Comparison of ENCODE assay signal across 10 cellular contexts in genomic region chr1:93980320-93980744, GRCh38.
DNase-seq lines count a peak whose midpoint lies in the region; ATAC-seq and TF ChIP-seq lines count a peak whose summit lies in the region.
"Had no signal": no experiment of that assay in that cellular context is flagged by ENCODE, and none has a peak within 500 bp of the region (broad histone marks: within the 10 kb centered on the region; RNA-seq: fewer than 3 reads in every experiment).

No MANE protein-coding gene starts in this region.

- no peak overlapping the region for H2AK5ac ChIP-seq in mesendoderm (ENCODE audit: low read length)

- H3K79me2 ChIP-seq in mesendoderm (ENCODE audit: control insufficient read depth, insufficient read depth, low read length) = no peaks in the 10 kb centered on the region

- in situ Hi-C loops in astrocyte of the spinal cord (cut with HindIII; ENCODE audit: low sequenced_read_pairs) = no loop called here

- no peaks in the 10 kb centered on the region for H3K4me1 ChIP-seq in mesendoderm (ENCODE audit: control insufficient read depth, low read depth, low read length)

- H3K36me3 Mint-ChIP-seq in activated naive CD4-positive, alpha-beta T cell treated with anti-CD3 and anti-CD28 coated beads, Interleukin-2, amount 50 U/mL, for 72 hours = no peaks in the 10 kb centered on the region
- H3K36me3 Mint-ChIP-seq: stimulated activated memory B cell treated with anti-CD40 and anti-IgM and Interleukin-4, amounts not matched to agents 10 μg/mL and 1 μg/mL and 100 μg/mL, for 72 hours had no signal

- peak; percentile 29 for DNase-seq in Jurkat, Clone E6-1 (ENCODE audit: low read depth, low spot score)
- DNase-seq in astrocyte of the spinal cord (ENCODE audit: low read depth, low spot score) = no peak
- DNase-seq in mesendoderm = peak; percentile 77
- no peak for DNase-seq in stimulated activated CD4-positive, alpha-beta T cell treated with anti-CD3 and anti-CD28 coated beads, Interleukin-2, amount 100 ng/mL, for 48 hours
- no peak for DNase-seq in activated CD4-positive, alpha-beta T cell treated with anti-CD3 and anti-CD28 coated beads for 1 hour
- no peak for DNase-seq in activated naive CD4-positive, alpha-beta T cell treated with anti-CD3 and anti-CD28 coated beads, Interleukin-2, amount 50 U/mL, for 72 hours (ENCODE audit: low spot score in 2 of 2)
- DNase-seq in NOMO-1 (lab: John Stamatoyannopoulos, UW; ENCODE audit: unreplicated experiment in 2 of 2) = no peak

- H2BK120ac ChIP-seq in mesendoderm (ENCODE audit: low read depth, low read length) = no peak overlapping the region

- no peak overlapping the region for H3K4ac ChIP-seq in mesendoderm (ENCODE audit: low read depth, low read length)

- no peak for ATAC-seq in activated naive CD4-positive, alpha-beta T cell treated with anti-CD3 and anti-CD28 coated beads, Interleukin-2, amount 50 U/mL, for 72 hours
- ATAC-seq: stimulated activated memory B cell treated with anti-CD40 and anti-IgM and Interleukin-4, amounts not matched to agents 10 μg/mL and 1 μg/mL and 100 μg/mL, for 72 hours had no signal

- no peaks in the 10 kb centered on the region for H3K79me1 ChIP-seq in mesendoderm (ENCODE audit: low read length)

- no peak overlapping the region for H3K23ac ChIP-seq in mesendoderm (ENCODE audit: low read length)

- no peaks in the 10 kb centered on the region for H3K27me3 ChIP-seq in mesendoderm (ENCODE audit: insufficient read depth, low read length, poor library complexity)

- H3K36me3 ChIP-seq in mesendoderm (ENCODE audit: control insufficient read depth, insufficient read depth, low read length) = no peaks in the 10 kb centered on the region

- no peak overlapping the region for H2BK15ac ChIP-seq in mesendoderm (replicated peaks; ENCODE audit: low read depth)

- H3K9me3 Mint-ChIP-seq in activated naive CD4-positive, alpha-beta T cell treated with anti-CD3 and anti-CD28 coated beads, Interleukin-2, amount 50 U/mL, for 72 hours = no peaks in the 10 kb centered on the region
- H3K9me3 Mint-ChIP-seq: stimulated activated memory B cell treated with anti-CD40 and anti-IgM and Interleukin-4, amounts not matched to agents 10 μg/mL and 1 μg/mL and 100 μg/mL, for 72 hours; T-helper 2 cell treated with Interferon-gamma antibody and Interleukin-4, amounts not matched to agents 5 μg/mL and 100 μg/mL, for 36 hours had no signal

- H3K27ac ChIP-seq in C4-2B (no peak overlapping the region), mesendoderm (ENCODE audit: low read depth, low read length) (no peak overlapping the region)

- no peak overlapping the region for H3K27ac Mint-ChIP-seq in activated naive CD4-positive, alpha-beta T cell treated with anti-CD3 and anti-CD28 coated beads, Interleukin-2, amount 50 U/mL, for 72 hours
- H3K27ac Mint-ChIP-seq: stimulated activated memory B cell treated with anti-CD40 and anti-IgM and Interleukin-4, amounts not matched to agents 10 μg/mL and 1 μg/mL and 100 μg/mL, for 72 hours; T-helper 2 cell treated with Interferon-gamma antibody and Interleukin-4, amounts not matched to agents 5 μg/mL and 100 μg/mL, for 36 hours had no signal

- H3K56ac ChIP-seq in mesendoderm (ENCODE audit: low read length) = no peak overlapping the region

- H3K4me2 ChIP-seq in mesendoderm (ENCODE audit: low read length) = no peak overlapping the region

- no peak overlapping the region for H2BK5ac ChIP-seq in mesendoderm (ENCODE audit: low read length)

- H3K9ac ChIP-seq in mesendoderm (ENCODE audit: low read length) = no peak overlapping the region

- no peak overlapping the region for H3K18ac ChIP-seq in mesendoderm (ENCODE audit: low read length)

- no peak overlapping the region for H4K8ac ChIP-seq in mesendoderm (ENCODE audit: low read depth, low read length)

- WGBS in mesendoderm (ENCODE audit: extremely low coverage, insufficient coverage, low lambda C conversion rate) = no CpG with 5 or more reads among the region's 2 CpGs

- peak; percentile 28 for TF ChIP-seq CTCF in C4-2B (conservative IDR thresholded peaks at IDR 0.05)
- peak; percentile 43 for TF ChIP-seq CTCF in astrocyte of the spinal cord (IDR thresholded peaks at IDR 0.05; ENCODE audit: low read depth, low read length)

- H3K4me3 ChIP-seq in Jurkat, Clone E6-1 (ENCODE audit: low read length) = no peak overlapping the region
- H3K4me3 ChIP-seq in astrocyte of the spinal cord (ENCODE audit: low read depth, low read length) (no peak overlapping the region), mesendoderm (ENCODE audit: low read length) (no peak overlapping the region)

- H4K5ac ChIP-seq in mesendoderm (ENCODE audit: low read length) = no peak overlapping the region

Comparison
In these comparisons a context has a peak if more than half of its experiments do, and no peak if none do; other contexts are left out.
1. DNase-seq: peak in Jurkat, Clone E6-1 (single experiment) and mesendoderm (single experiment); none in astrocyte of the spinal cord (single experiment), stimulated activated CD4-positive, alpha-beta T cell treated with anti-CD3 and anti-CD28 coated beads, Interleukin-2, amount 100 ng/mL, for 48 hours (0 of 2), activated CD4-positive, alpha-beta T cell treated with anti-CD3 and anti-CD28 coated beads for 1 hour (single experiment), activated naive CD4-positive, alpha-beta T cell treated with anti-CD3 and anti-CD28 coated beads, Interleukin-2, amount 50 U/mL, for 72 hours (0 of 2) and NOMO-1 (0 of 2).